9 cellular contexts compared by ENCODE assay signal in genomic region chr11:119721129-119722120, GRCh38. TPM values are rescaled to one million over a fixed set of nuclear protein-coding genes. Genes with fewer than 3 reads are reported as not detected.
DNase-seq lines count a peak whose midpoint lies in the region; ATAC-seq and TF ChIP-seq lines count a peak whose summit lies in the region.
"Had no signal": no experiment of that assay in that cellular context is flagged by ENCODE, and none has a peak within 500 bp of the region (broad histone marks: within the 10 kb centered on the region; RNA-seq: fewer than 3 reads in every experiment).

No MANE protein-coding gene starts in this region.

- peak; percentile 86 for ATAC-seq in RWPE2 (ENCODE audit: low read depth)
- no peak for ATAC-seq in thoracic aorta (ENCODE audit: insufficient number of reproducible peaks, low FRiP score, low read depth)
- ATAC-seq in GM19452 (IDR thresholded peaks at IDR 0.05; ENCODE audit: unreplicated experiment), result no peak

- H3K4me1 ChIP-seq in RWPE2 (ENCODE audit: insufficient read depth, poor library complexity, severe bottlenecking), result peaks cover 53% of the 10 kb centered on the region
- H3K4me1 ChIP-seq in thoracic aorta (ENCODE audit: control insufficient read depth in 1 of 2, low read depth in 2 of 2), result peaks cover 0 to 4% of the 10 kb centered on the region in 2 donors

- peaks cover 21% of the 10 kb centered on the region for H3K27me3 Mint-ChIP-seq in activated T-helper 1 cell treated with anti-CD3 and anti-CD28 coated beads, Interleukin-12 subunit alpha, Interleukin-12 subunit beta, Interleukin-2, Interleukin-4 antibody, amounts not matched to agents 30 ng/mL and 10 ng/mL and 1 ng/mL, durations not matched to agents 14 hours and 24 hours and 36 hours (ENCODE audit: insufficient read depth)

- TF ChIP-seq CTCF in RWPE2 (IDR thresholded peaks at IDR 0.05; ENCODE audit: poor library complexity, severe bottlenecking), result peak; percentile 34
- TF ChIP-seq CTCF in thoracic aorta (IDR thresholded peaks at IDR 0.05), result peak; percentile 20

- no peak overlapping the region for H3K27ac Mint-ChIP-seq in activated T-helper 1 cell treated with anti-CD3 and anti-CD28 coated beads, Interleukin-12 subunit alpha, Interleukin-12 subunit beta, Interleukin-2, Interleukin-4 antibody, amounts not matched to agents 30 ng/mL and 10 ng/mL and 1 ng/mL, durations not matched to agents 14 hours and 24 hours and 36 hours

- peak; percentile 33 for DNase-seq in NCI-H2227 (lab: John Stamatoyannopoulos, UW; ENCODE audit: unreplicated experiment)
- DNase-seq in NCI-H2227 treated with DMSO at 0.1 percent for 48 hours (lab: John Stamatoyannopoulos, UW), result no peak
- no peak for DNase-seq in RWPE2 (ENCODE audit: low spot score)
- peak; percentile 23 for DNase-seq in glomerular visceral epithelial cell (ENCODE audit: extremely low spot score)
- DNase-seq in thoracic aorta (ENCODE audit: low spot score), result no peak
- no peak for DNase-seq in COR-L47 (lab: John Stamatoyannopoulos, UW)
- DNase-seq in activated T-helper 1 cell treated with anti-CD3 and anti-CD28 coated beads, Interleukin-12 subunit alpha, Interleukin-12 subunit beta, Interleukin-2, Interleukin-4 antibody, amounts not matched to agents 30 ng/mL and 10 ng/mL and 1 ng/mL, durations not matched to agents 14 hours and 24 hours and 36 hours (ENCODE audit: low spot score), result no peak

- H3K36me3 Mint-ChIP-seq in activated T-helper 1 cell treated with anti-CD3 and anti-CD28 coated beads, Interleukin-12 subunit alpha, Interleukin-12 subunit beta, Interleukin-2, Interleukin-4 antibody, amounts not matched to agents 30 ng/mL and 10 ng/mL and 1 ng/mL, durations not matched to agents 14 hours and 24 hours and 36 hours (ENCODE audit: low read depth), result no peaks in the 10 kb centered on the region

- H3K27ac ChIP-seq in RWPE2 (ENCODE audit: poor library complexity, severe bottlenecking) (peak overlapping the region; percentile 20), thoracic aorta (no peak overlapping the region)

- H3K9me3 ChIP-seq in RWPE2 (ENCODE audit: severe bottlenecking) (no peaks in the 10 kb centered on the region), thoracic aorta (no peaks in the 10 kb centered on the region)

- intact Hi-C loops in activated T-helper 1 cell treated with anti-CD3 and anti-CD28 coated beads, Interleukin-12 subunit alpha, Interleukin-12 subunit beta, Interleukin-2, Interleukin-4 antibody, amounts not matched to agents 30 ng/mL and 10 ng/mL and 1 ng/mL, durations not matched to agents 14 hours and 24 hours and 36 hours (cut with micrococcal nuclease), result loop anchor here (10.0 kb wide), 1 partner anchor 357 kb away; no protein-coding TSS in a partner anchor

- H3K36me3 ChIP-seq in RWPE2 (ENCODE audit: low read depth) (peaks cover 76% of the 10 kb centered on the region), thoracic aorta (no peaks in the 10 kb centered on the region)

- H3K4me3 ChIP-seq in RWPE2 (ENCODE audit: severe bottlenecking) (no peak overlapping the region), thoracic aorta (no peak overlapping the region)
- H3K4me3 ChIP-seq: skin epidermis had no signal

- no peak overlapping the region for H3K4me3 Mint-ChIP-seq in activated T-helper 1 cell treated with anti-CD3 and anti-CD28 coated beads, Interleukin-12 subunit alpha, Interleukin-12 subunit beta, Interleukin-2, Interleukin-4 antibody, amounts not matched to agents 30 ng/mL and 10 ng/mL and 1 ng/mL, durations not matched to agents 14 hours and 24 hours and 36 hours

- no peaks in the 10 kb centered on the region for H3K27me3 ChIP-seq in RWPE2 (ENCODE audit: insufficient read depth, poor library complexity, severe bottlenecking)
- H3K27me3 ChIP-seq in thoracic aorta (replicated peaks; ENCODE audit: insufficient read depth), result no peaks in the 10 kb centered on the region

- no peaks in the 10 kb centered on the region for H3K9me3 Mint-ChIP-seq in activated T-helper 1 cell treated with anti-CD3 and anti-CD28 coated beads, Interleukin-12 subunit alpha, Interleukin-12 subunit beta, Interleukin-2, Interleukin-4 antibody, amounts not matched to agents 30 ng/mL and 10 ng/mL and 1 ng/mL, durations not matched to agents 14 hours and 24 hours and 36 hours

- H3K4me1 Mint-ChIP-seq in activated T-helper 1 cell treated with anti-CD3 and anti-CD28 coated beads, Interleukin-12 subunit alpha, Interleukin-12 subunit beta, Interleukin-2, Interleukin-4 antibody, amounts not matched to agents 30 ng/mL and 10 ng/mL and 1 ng/mL, durations not matched to agents 14 hours and 24 hours and 36 hours (ENCODE audit: low read depth), result no peaks in the 10 kb centered on the region

RNA-seq across cellular contexts. Expression of gene NECTIN1, which starts 7.6 kb away (rescaled TPM):
- total RNA-seq in thoracic aorta, result 1 to 10 TPM; 4.2 to 4.4 TPM
- 4.5 and 5.4 TPM in 2 replicates for total RNA-seq in activated T-helper 1 cell treated with anti-CD3 and anti-CD28 coated beads, Interleukin-12 subunit alpha, Interleukin-12 subunit beta, Interleukin-2, Interleukin-4 antibody, amounts not matched to agents 30 ng/mL and 10 ng/mL and 1 ng/mL, durations not matched to agents 14 hours and 24 hours and 36 hours

Comparison
In these comparisons a context has a peak if more than half of its experiments do, and no peak if none do; other contexts are left out.
1. DNase-seq: peak in NCI-H2227 (single experiment) and glomerular visceral epithelial cell (single experiment); none in NCI-H2227 treated with DMSO at 0.1 percent for 48 hours (single experiment), RWPE2 (single experiment), thoracic aorta (single experiment), COR-L47 (single experiment) and activated T-helper 1 cell treated with anti-CD3 and anti-CD28 coated beads, Interleukin-12 subunit alpha, Interleukin-12 subunit beta, Interleukin-2, Interleukin-4 antibody, amounts not matched to agents 30 ng/mL and 10 ng/mL and 1 ng/mL, durations not matched to agents 14 hours and 24 hours and 36 hours (single experiment).